Comparison of ENCODE assay signal across 31 cellular contexts in genomic region chr4:42205551-42205950, GRCh38. TPM values are rescaled to one million over a fixed set of nuclear protein-coding genes. Genes with fewer than 3 reads are reported as not detected.
"Had no signal": no experiment of that assay in that cellular context is flagged by ENCODE, and none has a peak within 500 bp of the region (broad histone marks: within the 10 kb centered on the region; RNA-seq: fewer than 3 reads in every experiment).

No MANE protein-coding gene starts in this region.

- FAIRE-seq: astrocyte, TTC549 had no signal

- H3K36me3 ChIP-seq: adrenal gland, brain microvascular endothelial cell, breast epithelium had no signal

- H3K9me3 ChIP-seq: adrenal gland, body of pancreas, breast epithelium had no signal

- H3K4me3 ChIP-seq: adrenal gland, body of pancreas, breast epithelium had no signal

- H3K27ac ChIP-seq: adrenal gland, body of pancreas, brain microvascular endothelial cell, breast epithelium, VCaP had no signal

- DNase-seq: activated B cell treated with CpG ODN at 0.5 μM for 24 hours; activated CD4-positive, alpha-beta memory T cell treated with anti-CD3 and anti-CD28 coated beads for 36 hours; activated CD4-positive, alpha-beta T cell treated with anti-CD3 and anti-CD28 coated beads for 4 hours; activated CD4-positive, alpha-beta T cell treated with anti-CD3 and anti-CD28 coated beads, Interleukin-2, amount 10 ng/mL, durations not matched to agents 24 days and 14 days; activated CD4-positive, alpha-beta T cell treated with anti-CD3 and anti-CD28 coated beads, Interleukin-2, amount 50 U/mL, for 1 hour; activated CD4-positive, alpha-beta T cell treated with anti-CD3 and anti-CD28 coated beads, Interleukin-2, amount 50 U/mL, for 4 hours; activated CD4-positive, CD25-positive, alpha-beta regulatory T cell treated with anti-CD3 and anti-CD28 coated beads, Interleukin-2, amount 50 U/mL, for 72 hours; activated CD8-positive, alpha-beta memory T cell treated with anti-CD3 and anti-CD28 coated beads, Interleukin-2, amount 50 U/mL, for 4 hours; activated CD8-positive, alpha-beta T cell treated with anti-CD3 and anti-CD28 coated beads for 36 hours; activated effector memory CD4-positive, alpha-beta T cell treated with anti-CD3 and anti-CD28 coated beads, Interleukin-2, amount 50 U/mL, for 16 hours; activated gamma-delta T cell treated with Interleukin-2 at 50 U/mL for 16 hours; activated naive CD4-positive, alpha-beta T cell; activated naive CD4-positive, alpha-beta T cell treated with anti-CD3 and anti-CD28 coated beads for 36 hours; activated naive CD4-positive, alpha-beta T cell treated with anti-CD3 and anti-CD28 coated beads, Interleukin-2, amount 50 U/mL, for 16 hours; activated naive CD8-positive, alpha-beta T cell treated with anti-CD3 and anti-CD28 coated beads for 36 hours; activated T-cell treated with anti-CD3 and anti-CD28 coated beads for 4 hours; activated T-cell treated with anti-CD3 and anti-CD28 coated beads, Interleukin-2, amount 50 U/mL, for 1 hour; activated T-cell treated with anti-CD3 and anti-CD28 coated beads, Interleukin-2, amount 50 U/mL, for 4 hours; activated T-cell treated with anti-CD3 and anti-CD28 coated beads, Interleukin-2, amount 50 U/mL, for 72 hours; adrenal gland; amniotic stem cell; aorta; body of pancreas; brain microvascular endothelial cell; central memory CD4-positive, alpha-beta T cell; T-helper 2 cell; T-helper 9 cell had no signal

- H3K27me3 ChIP-seq: adrenal gland, body of pancreas, brain microvascular endothelial cell, breast epithelium had no signal

RNA-seq across cellular contexts. Expression of gene BEND4, which starts 53.1 kb away (rescaled TPM):
- polyA plus RNA-seq: aorta had no signal
